In the genomic region with DNA sequence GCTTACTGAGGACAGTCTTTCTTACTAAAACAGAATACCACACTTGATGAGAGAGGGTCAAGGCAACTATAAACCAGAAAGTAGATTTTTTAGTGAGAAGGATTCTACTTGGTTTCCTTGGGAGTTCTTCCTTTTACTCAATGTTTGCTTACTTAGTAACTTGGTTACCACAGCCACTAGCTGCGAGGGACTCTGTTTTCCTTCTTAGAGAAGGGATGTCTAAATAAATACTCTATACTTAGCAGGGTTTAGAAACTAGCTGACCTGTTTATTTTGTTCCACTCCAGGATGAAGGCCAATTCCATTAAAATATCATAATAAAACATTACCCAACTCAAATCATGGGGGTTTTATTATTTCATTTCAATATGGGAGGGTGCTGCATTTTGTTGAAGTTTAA, we compare ENCODE assay signal across 1 cellular context.
TF ChIP-seq lines count a peak whose summit lies in the region.

No MANE protein-coding gene starts in this region.

TF ChIP-seq in GM23338, 12 proteins besides CTCF, POLR2A, EP300 and RAD21 (continued from another document):
- TF ChIP-seq, protein P1, sequence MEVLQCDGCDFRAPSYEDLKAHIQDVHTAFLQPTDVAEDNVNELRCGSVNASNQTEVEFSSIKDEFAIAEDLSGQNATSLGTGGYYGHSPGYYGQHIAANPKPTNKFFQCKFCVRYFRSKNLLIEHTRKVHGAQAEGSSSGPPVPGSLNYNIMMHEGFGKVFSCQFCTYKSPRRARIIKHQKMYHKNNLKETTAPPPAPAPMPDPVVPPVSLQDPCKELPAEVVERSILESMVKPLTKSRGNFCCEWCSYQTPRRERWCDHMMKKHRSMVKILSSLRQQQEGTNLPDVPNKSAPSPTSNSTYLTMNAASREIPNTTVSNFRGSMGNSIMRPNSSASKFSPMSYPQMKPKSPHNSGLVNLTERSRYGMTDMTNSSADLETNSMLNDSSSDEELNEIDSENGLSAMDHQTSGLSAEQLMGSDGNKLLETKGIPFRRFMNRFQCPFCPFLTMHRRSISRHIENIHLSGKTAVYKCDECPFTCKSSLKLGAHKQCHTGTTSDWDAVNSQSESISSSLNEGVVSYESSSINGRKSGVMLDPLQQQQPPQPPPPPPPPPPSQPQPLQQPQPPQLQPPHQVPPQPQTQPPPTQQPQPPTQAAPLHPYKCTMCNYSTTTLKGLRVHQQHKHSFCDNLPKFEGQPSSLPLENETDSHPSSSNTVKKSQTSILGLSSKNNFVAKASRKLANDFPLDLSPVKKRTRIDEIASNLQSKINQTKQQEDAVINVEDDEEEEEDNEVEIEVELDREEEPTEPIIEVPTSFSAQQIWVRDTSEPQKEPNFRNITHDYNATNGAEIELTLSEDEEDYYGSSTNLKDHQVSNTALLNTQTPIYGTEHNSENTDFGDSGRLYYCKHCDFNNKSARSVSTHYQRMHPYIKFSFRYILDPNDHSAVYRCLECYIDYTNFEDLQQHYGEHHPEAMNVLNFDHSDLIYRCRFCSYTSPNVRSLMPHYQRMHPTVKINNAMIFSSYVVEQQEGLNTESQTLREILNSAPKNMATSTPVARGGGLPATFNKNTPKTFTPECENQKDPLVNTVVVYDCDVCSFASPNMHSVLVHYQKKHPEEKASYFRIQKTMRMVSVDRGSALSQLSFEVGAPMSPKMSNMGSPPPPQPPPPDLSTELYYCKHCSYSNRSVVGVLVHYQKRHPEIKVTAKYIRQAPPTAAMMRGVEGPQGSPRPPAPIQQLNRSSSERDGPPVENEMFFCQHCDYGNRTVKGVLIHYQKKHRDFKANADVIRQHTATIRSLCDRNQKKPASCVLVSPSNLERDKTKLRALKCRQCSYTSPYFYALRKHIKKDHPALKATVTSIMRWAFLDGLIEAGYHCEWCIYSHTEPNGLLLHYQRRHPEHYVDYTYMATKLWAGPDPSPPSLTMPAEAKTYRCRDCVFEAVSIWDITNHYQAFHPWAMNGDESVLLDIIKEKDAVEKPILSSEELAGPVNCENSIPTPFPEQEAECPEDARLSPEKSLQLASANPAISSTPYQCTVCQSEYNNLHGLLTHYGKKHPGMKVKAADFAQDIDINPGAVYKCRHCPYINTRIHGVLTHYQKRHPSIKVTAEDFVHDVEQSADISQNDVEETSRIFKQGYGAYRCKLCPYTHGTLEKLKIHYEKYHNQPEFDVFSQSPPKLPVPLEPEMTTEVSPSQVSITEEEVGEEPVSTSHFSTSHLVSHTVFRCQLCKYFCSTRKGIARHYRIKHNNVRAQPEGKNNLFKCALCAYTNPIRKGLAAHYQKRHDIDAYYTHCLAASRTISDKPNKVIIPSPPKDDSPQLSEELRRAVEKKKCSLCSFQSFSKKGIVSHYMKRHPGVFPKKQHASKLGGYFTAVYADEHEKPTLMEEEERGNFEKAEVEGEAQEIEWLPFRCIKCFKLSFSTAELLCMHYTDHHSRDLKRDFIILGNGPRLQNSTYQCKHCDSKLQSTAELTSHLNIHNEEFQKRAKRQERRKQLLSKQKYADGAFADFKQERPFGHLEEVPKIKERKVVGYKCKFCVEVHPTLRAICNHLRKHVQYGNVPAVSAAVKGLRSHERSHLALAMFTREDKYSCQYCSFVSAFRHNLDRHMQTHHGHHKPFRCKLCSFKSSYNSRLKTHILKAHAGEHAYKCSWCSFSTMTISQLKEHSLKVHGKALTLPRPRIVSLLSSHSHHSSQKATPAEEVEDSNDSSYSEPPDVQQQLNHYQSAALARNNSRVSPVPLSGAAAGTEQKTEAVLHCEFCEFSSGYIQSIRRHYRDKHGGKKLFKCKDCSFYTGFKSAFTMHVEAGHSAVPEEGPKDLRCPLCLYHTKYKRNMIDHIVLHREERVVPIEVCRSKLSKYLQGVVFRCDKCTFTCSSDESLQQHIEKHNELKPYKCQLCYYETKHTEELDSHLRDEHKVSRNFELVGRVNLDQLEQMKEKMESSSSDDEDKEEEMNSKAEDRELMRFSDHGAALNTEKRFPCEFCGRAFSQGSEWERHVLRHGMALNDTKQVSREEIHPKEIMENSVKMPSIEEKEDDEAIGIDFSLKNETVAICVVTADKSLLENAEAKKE (CRISPR knock-in tag; IDR thresholded peaks at IDR 0.05): no peak
- no peak for TF ChIP-seq NANOG (IDR thresholded peaks at IDR 0.05; ENCODE audit: borderline replicate concordance)
- TF ChIP-seq STAT1 (IDR thresholded peaks at IDR 0.05; ENCODE audit: unreplicated experiment): no peak
- TF ChIP-seq JUNB (IDR thresholded peaks at IDR 0.05; ENCODE audit: unreplicated experiment): no peak
- TF ChIP-seq, protein P2, sequence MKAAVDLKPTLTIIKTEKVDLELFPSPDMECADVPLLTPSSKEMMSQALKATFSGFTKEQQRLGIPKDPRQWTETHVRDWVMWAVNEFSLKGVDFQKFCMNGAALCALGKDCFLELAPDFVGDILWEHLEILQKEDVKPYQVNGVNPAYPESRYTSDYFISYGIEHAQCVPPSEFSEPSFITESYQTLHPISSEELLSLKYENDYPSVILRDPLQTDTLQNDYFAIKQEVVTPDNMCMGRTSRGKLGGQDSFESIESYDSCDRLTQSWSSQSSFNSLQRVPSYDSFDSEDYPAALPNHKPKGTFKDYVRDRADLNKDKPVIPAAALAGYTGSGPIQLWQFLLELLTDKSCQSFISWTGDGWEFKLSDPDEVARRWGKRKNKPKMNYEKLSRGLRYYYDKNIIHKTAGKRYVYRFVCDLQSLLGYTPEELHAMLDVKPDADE (IDR thresholded peaks at IDR 0.05): no peak
- no peak for TF ChIP-seq EZH2phosphoT487 (IDR thresholded peaks at IDR 0.05; ENCODE audit: unreplicated experiment)
- TF ChIP-seq EZH2 (IDR thresholded peaks at IDR 0.05; ENCODE audit: low read depth, unreplicated experiment): no peak
- no peak for TF ChIP-seq ZNF114 (CRISPR knock-in tag; IDR thresholded peaks at IDR 0.05)
- no peak for TF ChIP-seq POLR2AphosphoS5 (IDR thresholded peaks at IDR 0.05; ENCODE audit: low read depth)
